ENCODE assay signal across 8 cellular contexts in the genomic region with DNA sequence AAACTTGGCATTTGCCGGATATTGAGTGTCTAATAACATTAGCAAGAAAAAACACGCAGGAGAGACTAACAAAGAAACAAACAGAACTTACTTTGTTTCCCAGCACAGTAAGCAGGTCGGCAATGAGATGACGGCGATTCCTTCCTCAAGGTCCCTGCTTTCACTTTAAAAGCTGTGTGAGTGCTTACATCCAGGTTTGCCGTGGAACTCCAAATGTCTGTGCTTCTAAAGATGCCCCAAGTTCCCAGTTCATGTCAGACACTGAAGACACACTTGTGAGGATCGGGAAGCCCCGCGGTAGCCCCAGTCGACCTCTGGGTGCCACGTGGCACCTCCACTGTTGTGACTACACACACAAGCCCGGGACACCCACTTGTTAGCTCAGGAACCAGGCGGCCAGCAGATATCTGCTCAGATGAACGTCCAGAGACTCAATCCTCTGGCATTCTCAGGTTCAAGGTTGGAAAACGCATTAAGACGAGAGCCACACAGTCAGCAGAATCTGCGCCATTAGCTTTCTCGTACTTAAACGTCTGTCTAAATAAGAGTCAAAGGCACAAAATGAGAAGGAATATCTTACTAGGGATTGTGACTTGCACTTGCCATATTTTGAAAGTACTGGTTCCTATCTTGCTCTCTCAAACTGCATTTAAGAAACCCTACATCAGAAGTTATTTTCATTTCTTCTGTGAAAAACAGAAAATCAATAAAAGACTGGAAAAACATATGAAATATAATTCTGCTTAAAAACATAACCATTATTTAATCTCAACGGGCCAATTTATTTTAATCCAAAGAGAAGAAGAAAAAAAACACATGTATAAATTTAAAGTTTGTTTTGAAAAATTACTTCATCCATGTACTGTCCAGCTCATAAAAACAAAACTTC.
DNase-seq lines count a peak whose midpoint lies in the region; ATAC-seq and FAIRE-seq lines count a peak whose summit lies in the region.

No MANE protein-coding gene starts in this region.

- H3K27me3 Mint-ChIP-seq in activated T-helper 1 cell treated with anti-CD3 and anti-CD28 coated beads, Interleukin-12 subunit alpha, Interleukin-12 subunit beta, Interleukin-2, Interleukin-4 antibody, amounts not matched to agents 30 ng/mL and 10 ng/mL and 1 ng/mL, durations not matched to agents 14 hours and 24 hours and 36 hours (ENCODE audit: insufficient read depth), result no peaks in the 10 kb centered on the region

- peaks cover 94% of the 10 kb centered on the region for H3K4me1 Mint-ChIP-seq in activated T-helper 1 cell treated with anti-CD3 and anti-CD28 coated beads, Interleukin-12 subunit alpha, Interleukin-12 subunit beta, Interleukin-2, Interleukin-4 antibody, amounts not matched to agents 30 ng/mL and 10 ng/mL and 1 ng/mL, durations not matched to agents 14 hours and 24 hours and 36 hours (ENCODE audit: low read depth)

- peak; percentile 70 for DNase-seq in ACHN
- DNase-seq in HTR-8/SVneo (ENCODE audit: insufficient read length, low spot score), result peak; percentile 22
- no peak for DNase-seq in activated T-helper 1 cell treated with anti-CD3 and anti-CD28 coated beads, Interleukin-12 subunit alpha, Interleukin-12 subunit beta, Interleukin-2, Interleukin-4 antibody, amounts not matched to agents 30 ng/mL and 10 ng/mL and 1 ng/mL, durations not matched to agents 14 hours and 24 hours and 36 hours (ENCODE audit: low spot score)
- peak; percentile 53 for DNase-seq in left cardiac atrium
- DNase-seq in stimulated activated CD4-positive, alpha-beta T cell treated with anti-CD3 and anti-CD28 coated beads, Interleukin-12 subunit alpha, Interleukin-12 subunit beta, amount 100 ng/mL, for 4 hours, result no peak
- DNase-seq in GM03348 (ENCODE audit: low spot score), result no peak

- in situ Hi-C loops in ACHN (cut with HindIII; ENCODE audit: low pct_ligation_motif_present, low pct_unique_long_range_greater_than_20kb, low sequenced_read_pairs), result no loop called here

- FAIRE-seq in HTR-8/SVneo (lab: Jason Lieb, UNC), result no peak

- H3K9ac ChIP-seq in skeletal muscle satellite cell (ENCODE audit: low read depth, low read length), result peak overlapping the region; percentile 91

- intact Hi-C loops in activated T-helper 1 cell treated with anti-CD3 and anti-CD28 coated beads, Interleukin-12 subunit alpha, Interleukin-12 subunit beta, Interleukin-2, Interleukin-4 antibody, amounts not matched to agents 30 ng/mL and 10 ng/mL and 1 ng/mL, durations not matched to agents 14 hours and 24 hours and 36 hours (cut with micrococcal nuclease), result loop anchor here (10.0 kb wide), 1 partner anchor 47 kb away; no protein-coding TSS in a partner anchor
- intact Hi-C loops in left cardiac atrium (cut with DNase I), result loop anchor here in 1 of 2 donors (5.0 kb wide), 1 partner anchor 39 kb away; no protein-coding TSS in a partner anchor

- ATAC-seq in left cardiac atrium (peak; percentile 46 to 75), HG02973 (IDR thresholded peaks at IDR 0.05; ENCODE audit: unreplicated experiment) (no peak)

- H3K27me3 ChIP-seq in skeletal muscle satellite cell (ENCODE audit: control insufficient read depth, insufficient read depth, low read length), result no peaks in the 10 kb centered on the region

- peaks cover 6% of the 10 kb centered on the region for H3K36me3 ChIP-seq in skeletal muscle satellite cell (ENCODE audit: insufficient read depth, low read length)

- peak overlapping the region; percentile 76 for H3K27ac Mint-ChIP-seq in activated T-helper 1 cell treated with anti-CD3 and anti-CD28 coated beads, Interleukin-12 subunit alpha, Interleukin-12 subunit beta, Interleukin-2, Interleukin-4 antibody, amounts not matched to agents 30 ng/mL and 10 ng/mL and 1 ng/mL, durations not matched to agents 14 hours and 24 hours and 36 hours

- H3K9me3 ChIP-seq in skeletal muscle satellite cell (replicated peaks; ENCODE audit: low read length), result no peaks in the 10 kb centered on the region

- peak overlapping the region; percentile 78 for H3K4me2 ChIP-seq in skeletal muscle satellite cell (ENCODE audit: low read length)

- peaks cover 52% of the 10 kb centered on the region for H3K4me1 ChIP-seq in skeletal muscle satellite cell (ENCODE audit: control insufficient read depth, insufficient read depth, low read length)

- H3K36me3 Mint-ChIP-seq in activated T-helper 1 cell treated with anti-CD3 and anti-CD28 coated beads, Interleukin-12 subunit alpha, Interleukin-12 subunit beta, Interleukin-2, Interleukin-4 antibody, amounts not matched to agents 30 ng/mL and 10 ng/mL and 1 ng/mL, durations not matched to agents 14 hours and 24 hours and 36 hours (ENCODE audit: low read depth), result peaks cover 59% of the 10 kb centered on the region

- H3K4me3 Mint-ChIP-seq in activated T-helper 1 cell treated with anti-CD3 and anti-CD28 coated beads, Interleukin-12 subunit alpha, Interleukin-12 subunit beta, Interleukin-2, Interleukin-4 antibody, amounts not matched to agents 30 ng/mL and 10 ng/mL and 1 ng/mL, durations not matched to agents 14 hours and 24 hours and 36 hours, result peak overlapping the region; percentile 65

- no peaks in the 10 kb centered on the region for H3K9me3 Mint-ChIP-seq in activated T-helper 1 cell treated with anti-CD3 and anti-CD28 coated beads, Interleukin-12 subunit alpha, Interleukin-12 subunit beta, Interleukin-2, Interleukin-4 antibody, amounts not matched to agents 30 ng/mL and 10 ng/mL and 1 ng/mL, durations not matched to agents 14 hours and 24 hours and 36 hours

- peak overlapping the region; percentile 71 for H3K4me3 ChIP-seq in skeletal muscle satellite cell (ENCODE audit: low read length)

Comparison
In these comparisons a context has a peak if more than half of its experiments do, and no peak if none do; other contexts are left out.
1. DNase-seq: peak in ACHN (single experiment), HTR-8/SVneo (single experiment) and left cardiac atrium (single experiment); none in activated T-helper 1 cell treated with anti-CD3 and anti-CD28 coated beads, Interleukin-12 subunit alpha, Interleukin-12 subunit beta, Interleukin-2, Interleukin-4 antibody, amounts not matched to agents 30 ng/mL and 10 ng/mL and 1 ng/mL, durations not matched to agents 14 hours and 24 hours and 36 hours (single experiment), stimulated activated CD4-positive, alpha-beta T cell treated with anti-CD3 and anti-CD28 coated beads, Interleukin-12 subunit alpha, Interleukin-12 subunit beta, amount 100 ng/mL, for 4 hours (single experiment) and GM03348 (single experiment).